Comparison of ENCODE assay signal across 8 cellular contexts in genomic region chr7:24898691-24899090, GRCh38.
DNase-seq lines count a peak whose midpoint lies in the region; ATAC-seq and FAIRE-seq lines count a peak whose summit lies in the region.

No MANE protein-coding gene starts in this region.

- intact Hi-C loops in activated T-helper 1 cell treated with anti-CD3 and anti-CD28 coated beads, Interleukin-12 subunit alpha, Interleukin-12 subunit beta, Interleukin-2, Interleukin-4 antibody, amounts not matched to agents 30 ng/mL and 10 ng/mL and 1 ng/mL, durations not matched to agents 14 hours and 24 hours and 36 hours (cut with micrococcal nuclease), result loop anchor here (1.0 kb wide), 2 partner anchors 9 to 10 kb away; no protein-coding TSS in a partner anchor

- peak overlapping the region; percentile 4 for H3K4me3 Mint-ChIP-seq in activated naive CD4-positive, alpha-beta T cell treated with anti-CD3 and anti-CD28 coated beads, Interleukin-2, amount 50 U/mL, for 24 hours
- no peak overlapping the region for H3K4me3 Mint-ChIP-seq in activated T-helper 1 cell treated with anti-CD3 and anti-CD28 coated beads, Interleukin-12 subunit alpha, Interleukin-12 subunit beta, Interleukin-2, Interleukin-4 antibody, amounts not matched to agents 30 ng/mL and 10 ng/mL and 1 ng/mL, durations not matched to agents 14 hours and 24 hours and 36 hours

- FAIRE-seq in urothelium cell line (lab: Jason Lieb, UNC), result no peak

- peaks cover 6% of the 10 kb centered on the region for H3K36me3 Mint-ChIP-seq in activated naive CD4-positive, alpha-beta T cell treated with anti-CD3 and anti-CD28 coated beads, Interleukin-2, amount 50 U/mL, for 24 hours
- peaks cover 13% of the 10 kb centered on the region for H3K36me3 Mint-ChIP-seq in activated T-helper 1 cell treated with anti-CD3 and anti-CD28 coated beads, Interleukin-12 subunit alpha, Interleukin-12 subunit beta, Interleukin-2, Interleukin-4 antibody, amounts not matched to agents 30 ng/mL and 10 ng/mL and 1 ng/mL, durations not matched to agents 14 hours and 24 hours and 36 hours (ENCODE audit: low read depth)

- H3K27ac Mint-ChIP-seq in activated naive CD4-positive, alpha-beta T cell treated with anti-CD3 and anti-CD28 coated beads, Interleukin-2, amount 50 U/mL, for 24 hours, result peak overlapping the region; percentile 30
- peak overlapping the region; percentile 74 for H3K27ac Mint-ChIP-seq in activated T-helper 1 cell treated with anti-CD3 and anti-CD28 coated beads, Interleukin-12 subunit alpha, Interleukin-12 subunit beta, Interleukin-2, Interleukin-4 antibody, amounts not matched to agents 30 ng/mL and 10 ng/mL and 1 ng/mL, durations not matched to agents 14 hours and 24 hours and 36 hours

- H3K4me1 Mint-ChIP-seq in activated naive CD4-positive, alpha-beta T cell treated with anti-CD3 and anti-CD28 coated beads, Interleukin-2, amount 50 U/mL, for 24 hours, result peaks cover 76% of the 10 kb centered on the region
- peaks cover 82% of the 10 kb centered on the region for H3K4me1 Mint-ChIP-seq in activated T-helper 1 cell treated with anti-CD3 and anti-CD28 coated beads, Interleukin-12 subunit alpha, Interleukin-12 subunit beta, Interleukin-2, Interleukin-4 antibody, amounts not matched to agents 30 ng/mL and 10 ng/mL and 1 ng/mL, durations not matched to agents 14 hours and 24 hours and 36 hours (ENCODE audit: low read depth)

- no peaks in the 10 kb centered on the region for H3K27me3 Mint-ChIP-seq in activated naive CD4-positive, alpha-beta T cell treated with anti-CD3 and anti-CD28 coated beads, Interleukin-2, amount 50 U/mL, for 24 hours
- H3K27me3 Mint-ChIP-seq in activated T-helper 1 cell treated with anti-CD3 and anti-CD28 coated beads, Interleukin-12 subunit alpha, Interleukin-12 subunit beta, Interleukin-2, Interleukin-4 antibody, amounts not matched to agents 30 ng/mL and 10 ng/mL and 1 ng/mL, durations not matched to agents 14 hours and 24 hours and 36 hours (ENCODE audit: insufficient read depth), result no peaks in the 10 kb centered on the region

- H3K9me3 Mint-ChIP-seq in activated naive CD4-positive, alpha-beta T cell treated with anti-CD3 and anti-CD28 coated beads, Interleukin-2, amount 50 U/mL, for 24 hours, result no peaks in the 10 kb centered on the region
- H3K9me3 Mint-ChIP-seq in activated T-helper 1 cell treated with anti-CD3 and anti-CD28 coated beads, Interleukin-12 subunit alpha, Interleukin-12 subunit beta, Interleukin-2, Interleukin-4 antibody, amounts not matched to agents 30 ng/mL and 10 ng/mL and 1 ng/mL, durations not matched to agents 14 hours and 24 hours and 36 hours, result no peaks in the 10 kb centered on the region

- DNase-seq in activated naive CD4-positive, alpha-beta T cell (lab: John Stamatoyannopoulos, UW), result no peak
- no peak for DNase-seq in activated T-helper 1 cell treated with anti-CD3 and anti-CD28 coated beads, Interleukin-12 subunit alpha, Interleukin-12 subunit beta, Interleukin-2, Interleukin-4 antibody, amounts not matched to agents 30 ng/mL and 10 ng/mL and 1 ng/mL, durations not matched to agents 14 hours and 24 hours and 36 hours (ENCODE audit: low spot score)
- peak; percentile 52 for DNase-seq in urothelium cell line (ENCODE audit: low spot score)
- DNase-seq in NOMO-1 treated with DMSO at 0.1 percent for 48 hours (lab: John Stamatoyannopoulos, UW; ENCODE audit: unreplicated experiment), result no peak
- DNase-seq in C1 segment of cervical spinal cord (lab: John Stamatoyannopoulos, UW), result no peak

- peak; percentile 50 for ATAC-seq in HG03159 (IDR thresholded peaks at IDR 0.05; ENCODE audit: unreplicated experiment)
- no peak for ATAC-seq in GM19397 (IDR thresholded peaks at IDR 0.05; ENCODE audit: unreplicated experiment)
